Comparison of ENCODE assay signal across 8 cellular contexts in genomic region chr14:61188936-61189808, GRCh38.
DNase-seq lines count a peak whose midpoint lies in the region; ATAC-seq and TF ChIP-seq lines count a peak whose summit lies in the region.

No MANE protein-coding gene starts in this region.

- H3K27ac ChIP-seq in PC-3 (ENCODE audit: low read length), result no peak overlapping the region
- H3K27ac ChIP-seq in OCI-LY7 (ENCODE audit: low read depth, low read length, poor library complexity, severe bottlenecking), result no peak overlapping the region

- ATAC-seq in GM21390 (IDR thresholded peaks at IDR 0.05; ENCODE audit: unreplicated experiment) (peak; percentile 64), PC-3 (peak; percentile 91)

- H3K79me2 ChIP-seq in PC-3 (ENCODE audit: low read length) (no peaks in the 10 kb centered on the region), OCI-LY7 (ENCODE audit: insufficient read depth, low read depth, low read length) (no peaks in the 10 kb centered on the region)

- BruUV-seq in PC-3 (replicated peaks; lab: Mats Ljungman, UMichigan) (TSS peak; percentile 30), OCI-LY7 (replicated peaks; lab: Mats Ljungman, UMichigan) (no TSS peak)

- DNase-seq in AG10803 (ENCODE audit: low read depth) (peak; percentile 62), PC-3 (peak; percentile 84), cardiac fibroblast (ENCODE audit: low read depth in 2 of 2) (peak; percentile 81 to 82), kidney tubule cell (ENCODE audit: low spot score) (peak; percentile 51), GOT3 (lab: John Stamatoyannopoulos, UW) (no peak), OCI-LY7 (ENCODE audit: low spot score) (no peak)
- peak; percentile 25 to 62 for DNase-seq in stimulated activated CD4-positive, alpha-beta T cell treated with anti-CD3 and anti-CD28 coated beads, Interleukin-2, amount 100 ng/mL, for 24 hours

- no peaks in the 10 kb centered on the region for H3K27me3 ChIP-seq in PC-3 (ENCODE audit: low read length)

- H3K9me2 ChIP-seq in PC-3 (replicated peaks; ENCODE audit: low read length) (no peaks in the 10 kb centered on the region), OCI-LY7 (ENCODE audit: insufficient read depth, low read length) (no peaks in the 10 kb centered on the region)

- H3K4me1 ChIP-seq in PC-3 (ENCODE audit: insufficient read depth, low read length) (peaks cover 17% of the 10 kb centered on the region), OCI-LY7 (ENCODE audit: insufficient read depth, low read length, poor library complexity, severe bottlenecking) (no peaks in the 10 kb centered on the region)

- intact Hi-C loops in PC-3 (cut with micrococcal nuclease) (loop anchor here (1.0 to 2.0 kb wide), 4 partner anchors 64 to 564 kb away; partner anchors contain the start of genes SLC38A6 and TRMT5), OCI-LY7 (cut with micrococcal nuclease; ENCODE audit: unreplicated experiment) (no loop called here)

- CTCF ChIA-PET in PC-3 (lab: Charles Lee) (interaction anchor here (0.6 to 1.0 kb wide), 2 partner anchors 163 to 628 kb away, joined by 3 read pairs; no protein-coding TSS in a partner anchor), OCI-LY7 (lab: Charles Lee; ENCODE audit: unreplicated experiment) (no interaction called here)

- peaks cover 2% of the 10 kb centered on the region for H3F3A ChIP-seq in PC-3 (ENCODE audit: low read length, unreplicated experiment)

- TF ChIP-seq CTCF in AG10803 (conservative IDR thresholded peaks at IDR 0.05; ENCODE audit: low read length), result peak; percentile 64
- TF ChIP-seq CTCF in PC-3 (conservative IDR thresholded peaks at IDR 0.05; ENCODE audit: low read depth, low read length), result peak; percentile 90
- peak; percentile 73 for TF ChIP-seq CTCF in cardiac fibroblast (IDR thresholded peaks at IDR 0.05; ENCODE audit: low read depth, low read length)
- TF ChIP-seq CTCF in OCI-LY7 (conservative IDR thresholded peaks at IDR 0.05; ENCODE audit: low read length), result no peak

- H3K4me2 ChIP-seq in PC-3 (ENCODE audit: low read length) (peak overlapping the region; percentile 73), OCI-LY7 (ENCODE audit: low read length) (no peak overlapping the region)

- POLR2A ChIA-PET in PC-3 (lab: Charles Lee; ENCODE audit: unreplicated experiment) (no interaction called here), OCI-LY7 (lab: Charles Lee) (interaction anchor here (0.5 kb wide), 1 partner anchor 135 kb away, joined by 4 read pairs; no protein-coding TSS in a partner anchor)

- H3K36me3 ChIP-seq in PC-3 (ENCODE audit: low read depth, low read length), result no peaks in the 10 kb centered on the region
- H3K36me3 ChIP-seq in OCI-LY7 (ENCODE audit: insufficient read depth, low read length), result no peaks in the 10 kb centered on the region

- peak overlapping the region; percentile 64 for H3K9ac ChIP-seq in PC-3 (ENCODE audit: low read length)

- H3K9me3 ChIP-seq in PC-3 (ENCODE audit: low read length) (no peaks in the 10 kb centered on the region), OCI-LY7 (ENCODE audit: low read length) (no peaks in the 10 kb centered on the region)

- peak overlapping the region; percentile 77 for H2AFZ ChIP-seq in PC-3 (ENCODE audit: low read length)
- no peak overlapping the region for H2AFZ ChIP-seq in OCI-LY7 (ENCODE audit: low read length)

- no peaks in the 10 kb centered on the region for H4K20me1 ChIP-seq in PC-3 (ENCODE audit: low read length)
- H4K20me1 ChIP-seq in OCI-LY7 (ENCODE audit: insufficient read depth, low read length), result no peaks in the 10 kb centered on the region

- H3K4me3 ChIP-seq in AG10803 (ENCODE audit: low read length) (peak overlapping the region; percentile 53), PC-3 (ENCODE audit: low read length) (peak overlapping the region; percentile 65), cardiac fibroblast (replicated peaks in 1 of 2; ENCODE audit: low read depth in 2 of 2, low read length in 2 of 2) (peak overlapping the region; percentile 31 to 51), OCI-LY7 (ENCODE audit: low read depth, low read length, poor library complexity, severe bottlenecking) (no peak overlapping the region)

Comparison
In these comparisons a context has a peak if more than half of its experiments do, and no peak if none do; other contexts are left out.
1. DNase-seq: peak in AG10803 (single experiment), PC-3 (single experiment), cardiac fibroblast (2 of 2), kidney tubule cell (single experiment) and stimulated activated CD4-positive, alpha-beta T cell treated with anti-CD3 and anti-CD28 coated beads, Interleukin-2, amount 100 ng/mL, for 24 hours (2 of 2); none in GOT3 (single experiment) and OCI-LY7 (single experiment).